In the genomic region with DNA sequence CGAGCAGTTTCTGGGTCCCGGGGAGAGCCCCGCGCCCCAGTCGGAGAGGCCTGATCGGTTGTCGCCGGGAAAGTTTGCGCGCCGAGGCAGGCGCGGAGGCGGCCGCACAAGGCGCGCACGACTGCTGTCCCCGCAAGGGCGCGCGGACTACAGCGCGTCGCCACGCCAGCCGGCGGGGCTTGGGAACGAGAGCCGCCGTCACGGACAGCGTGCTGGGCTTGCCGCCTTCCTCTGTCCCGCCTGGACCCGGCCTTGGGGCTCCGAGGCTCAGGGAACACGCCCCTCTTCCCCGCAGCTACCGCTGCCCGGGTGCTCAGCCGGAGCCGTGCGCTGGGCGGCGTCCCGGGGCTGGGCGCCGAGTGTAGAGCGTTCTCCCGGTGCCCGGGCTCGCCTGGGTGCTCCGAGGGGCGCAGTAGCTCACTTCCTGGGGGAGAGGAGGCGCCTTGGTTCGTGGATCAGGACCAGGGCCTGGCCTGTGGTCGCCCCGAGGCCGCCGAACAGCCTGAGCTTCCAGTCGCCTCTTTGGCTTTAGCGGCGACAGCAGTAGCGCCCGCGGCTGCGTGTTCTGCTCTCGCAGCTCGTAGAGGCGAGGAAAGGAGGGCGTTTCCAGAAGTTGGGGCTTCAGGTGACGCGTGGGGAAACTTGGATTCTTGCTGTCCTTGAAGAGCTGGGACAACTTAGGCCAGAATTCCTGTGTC, we compare ENCODE assay signal across 1 cellular context.
A peak's percentile ranks its signal among the peaks of the same experiment; 100 is the strongest.
TF ChIP-seq lines count a peak whose summit lies in the region.

No MANE protein-coding gene starts in this region.

TF ChIP-seq in HepG2, 621 proteins besides CTCF, POLR2A, EP300 and RAD21 (continued from another document and continues in another):
- TF ChIP-seq ELF4 (CRISPR knock-in tag; IDR thresholded peaks at IDR 0.05; ENCODE audit: borderline replicate concordance) (0 out of 2 replicates have a peak, but pooled peaks have one; percentile 46), RXRA (CRISPR knock-in tag; IDR thresholded peaks at IDR 0.05) (no peak), ZNF788 (CRISPR knock-in tag; IDR thresholded peaks at IDR 0.05; ENCODE audit: borderline replicate concordance) (peak; percentile 83), GZF1 (CRISPR knock-in tag; IDR thresholded peaks at IDR 0.05) (no peak), CENPX (CRISPR knock-in tag; IDR thresholded peaks at IDR 0.05) (no peak), STAT5B (CRISPR knock-in tag; IDR thresholded peaks at IDR 0.05) (no peak), AKAP8 (CRISPR knock-in tag; IDR thresholded peaks at IDR 0.05) (no peak), ZNF619 (CRISPR knock-in tag; IDR thresholded peaks at IDR 0.05) (no peak), HDAC6 (IDR thresholded peaks at IDR 0.05; ENCODE audit: low read depth, low read length) (no peak), SMARCC2 (IDR thresholded peaks at IDR 0.05) (no peak), ZFP37 (CRISPR knock-in tag; IDR thresholded peaks at IDR 0.05; ENCODE audit: borderline replicate concordance) (no peak), MED1 (CRISPR knock-in tag; IDR thresholded peaks at IDR 0.05) (peak; percentile 47), SNAPC2 (CRISPR knock-in tag; IDR thresholded peaks at IDR 0.05) (no peak), CCDC6 (CRISPR knock-in tag; IDR thresholded peaks at IDR 0.05) (peak; percentile 40; the same call in 1 of the 2 replicates), KLF12 (CRISPR knock-in tag; IDR thresholded peaks at IDR 0.05; ENCODE audit: borderline replicate concordance) (peak; percentile 77), LCORL (IDR thresholded peaks at IDR 0.05) (no peak), LCORL (CRISPR knock-in tag; IDR thresholded peaks at IDR 0.05) (no peak; the same call in 1 of the 2 replicates), RARG (CRISPR knock-in tag; IDR thresholded peaks at IDR 0.05; ENCODE audit: low read depth) (no peak), ZNF549 (CRISPR knock-in tag; IDR thresholded peaks at IDR 0.05) (no peak), PCBP1 (IDR thresholded peaks at IDR 0.05; ENCODE audit: borderline replicate concordance, low read depth, low read length) (no peak), ZNF101 (CRISPR knock-in tag; IDR thresholded peaks at IDR 0.05; ENCODE audit: borderline replicate concordance, low read depth) (no peak), ZBTB7B (CRISPR knock-in tag; IDR thresholded peaks at IDR 0.05) (peak; percentile 61; the same call in 1 of the 2 replicates), NR2F6 (IDR thresholded peaks at IDR 0.05) (no peak), NR2F6 (CRISPR knock-in tag; IDR thresholded peaks at IDR 0.05) (peak; percentile 6; the same call in 1 of the 2 replicates), ZMYM4 (CRISPR knock-in tag; IDR thresholded peaks at IDR 0.05) (peak; percentile 39; the same call in 1 of the 2 replicates), DNMT1 (CRISPR knock-in tag; IDR thresholded peaks at IDR 0.05) (no peak), FOSL2 (CRISPR knock-in tag; IDR thresholded peaks at IDR 0.05) (peak; percentile 19; the same call in 1 of the 2 replicates), ZBTB20 (CRISPR knock-in tag; IDR thresholded peaks at IDR 0.05; ENCODE audit: borderline replicate concordance, low read depth) (no peak), ZNF616 (CRISPR knock-in tag; IDR thresholded peaks at IDR 0.05; ENCODE audit: low read depth) (no peak), ZKSCAN8 (CRISPR knock-in tag; IDR thresholded peaks at IDR 0.05; ENCODE audit: borderline replicate concordance) (no peak), SP1 (IDR thresholded peaks at IDR 0.05) (no peak), SP1 (CRISPR knock-in tag; IDR thresholded peaks at IDR 0.05) (no peak)
- TF ChIP-seq, protein P1, sequence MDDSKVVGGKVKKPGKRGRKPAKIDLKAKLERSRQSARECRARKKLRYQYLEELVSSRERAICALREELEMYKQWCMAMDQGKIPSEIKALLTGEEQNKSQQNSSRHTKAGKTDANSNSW (CRISPR knock-in tag; IDR thresholded peaks at IDR 0.05; ENCODE audit: borderline replicate concordance) = no peak
- TF ChIP-seq, protein P2, sequence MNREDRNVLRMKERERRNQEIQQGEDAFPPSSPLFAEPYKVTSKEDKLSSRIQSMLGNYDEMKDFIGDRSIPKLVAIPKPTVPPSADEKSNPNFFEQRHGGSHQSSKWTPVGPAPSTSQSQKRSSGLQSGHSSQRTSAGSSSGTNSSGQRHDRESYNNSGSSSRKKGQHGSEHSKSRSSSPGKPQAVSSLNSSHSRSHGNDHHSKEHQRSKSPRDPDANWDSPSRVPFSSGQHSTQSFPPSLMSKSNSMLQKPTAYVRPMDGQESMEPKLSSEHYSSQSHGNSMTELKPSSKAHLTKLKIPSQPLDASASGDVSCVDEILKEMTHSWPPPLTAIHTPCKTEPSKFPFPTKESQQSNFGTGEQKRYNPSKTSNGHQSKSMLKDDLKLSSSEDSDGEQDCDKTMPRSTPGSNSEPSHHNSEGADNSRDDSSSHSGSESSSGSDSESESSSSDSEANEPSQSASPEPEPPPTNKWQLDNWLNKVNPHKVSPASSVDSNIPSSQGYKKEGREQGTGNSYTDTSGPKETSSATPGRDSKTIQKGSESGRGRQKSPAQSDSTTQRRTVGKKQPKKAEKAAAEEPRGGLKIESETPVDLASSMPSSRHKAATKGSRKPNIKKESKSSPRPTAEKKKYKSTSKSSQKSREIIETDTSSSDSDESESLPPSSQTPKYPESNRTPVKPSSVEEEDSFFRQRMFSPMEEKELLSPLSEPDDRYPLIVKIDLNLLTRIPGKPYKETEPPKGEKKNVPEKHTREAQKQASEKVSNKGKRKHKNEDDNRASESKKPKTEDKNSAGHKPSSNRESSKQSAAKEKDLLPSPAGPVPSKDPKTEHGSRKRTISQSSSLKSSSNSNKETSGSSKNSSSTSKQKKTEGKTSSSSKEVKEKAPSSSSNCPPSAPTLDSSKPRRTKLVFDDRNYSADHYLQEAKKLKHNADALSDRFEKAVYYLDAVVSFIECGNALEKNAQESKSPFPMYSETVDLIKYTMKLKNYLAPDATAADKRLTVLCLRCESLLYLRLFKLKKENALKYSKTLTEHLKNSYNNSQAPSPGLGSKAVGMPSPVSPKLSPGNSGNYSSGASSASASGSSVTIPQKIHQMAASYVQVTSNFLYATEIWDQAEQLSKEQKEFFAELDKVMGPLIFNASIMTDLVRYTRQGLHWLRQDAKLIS (CRISPR knock-in tag; IDR thresholded peaks at IDR 0.05) = no peak
- TF ChIP-seq, protein P3, sequence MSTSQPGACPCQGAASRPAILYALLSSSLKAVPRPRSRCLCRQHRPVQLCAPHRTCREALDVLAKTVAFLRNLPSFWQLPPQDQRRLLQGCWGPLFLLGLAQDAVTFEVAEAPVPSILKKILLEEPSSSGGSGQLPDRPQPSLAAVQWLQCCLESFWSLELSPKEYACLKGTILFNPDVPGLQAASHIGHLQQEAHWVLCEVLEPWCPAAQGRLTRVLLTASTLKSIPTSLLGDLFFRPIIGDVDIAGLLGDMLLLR (CRISPR knock-in tag; IDR thresholded peaks at IDR 0.05) = peak; percentile 70; the same call in 1 of the 2 replicates
- TF ChIP-seq, protein P4, sequence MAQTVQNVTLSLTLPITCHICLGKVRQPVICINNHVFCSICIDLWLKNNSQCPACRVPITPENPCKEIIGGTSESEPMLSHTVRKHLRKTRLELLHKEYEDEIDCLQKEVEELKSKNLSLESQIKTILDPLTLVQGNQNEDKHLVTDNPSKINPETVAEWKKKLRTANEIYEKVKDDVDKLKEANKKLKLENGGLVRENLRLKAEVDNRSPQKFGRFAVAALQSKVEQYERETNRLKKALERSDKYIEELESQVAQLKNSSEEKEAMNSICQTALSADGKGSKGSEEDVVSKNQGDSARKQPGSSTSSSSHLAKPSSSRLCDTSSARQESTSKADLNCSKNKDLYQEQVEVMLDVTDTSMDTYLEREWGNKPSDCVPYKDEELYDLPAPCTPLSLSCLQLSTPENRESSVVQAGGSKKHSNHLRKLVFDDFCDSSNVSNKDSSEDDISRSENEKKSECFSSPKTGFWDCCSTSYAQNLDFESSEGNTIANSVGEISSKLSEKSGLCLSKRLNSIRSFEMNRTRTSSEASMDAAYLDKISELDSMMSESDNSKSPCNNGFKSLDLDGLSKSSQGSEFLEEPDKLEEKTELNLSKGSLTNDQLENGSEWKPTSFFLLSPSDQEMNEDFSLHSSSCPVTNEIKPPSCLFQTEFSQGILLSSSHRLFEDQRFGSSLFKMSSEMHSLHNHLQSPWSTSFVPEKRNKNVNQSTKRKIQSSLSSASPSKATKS (CRISPR knock-in tag; IDR thresholded peaks at IDR 0.05) = no peak
- TF ChIP-seq, protein P5, sequence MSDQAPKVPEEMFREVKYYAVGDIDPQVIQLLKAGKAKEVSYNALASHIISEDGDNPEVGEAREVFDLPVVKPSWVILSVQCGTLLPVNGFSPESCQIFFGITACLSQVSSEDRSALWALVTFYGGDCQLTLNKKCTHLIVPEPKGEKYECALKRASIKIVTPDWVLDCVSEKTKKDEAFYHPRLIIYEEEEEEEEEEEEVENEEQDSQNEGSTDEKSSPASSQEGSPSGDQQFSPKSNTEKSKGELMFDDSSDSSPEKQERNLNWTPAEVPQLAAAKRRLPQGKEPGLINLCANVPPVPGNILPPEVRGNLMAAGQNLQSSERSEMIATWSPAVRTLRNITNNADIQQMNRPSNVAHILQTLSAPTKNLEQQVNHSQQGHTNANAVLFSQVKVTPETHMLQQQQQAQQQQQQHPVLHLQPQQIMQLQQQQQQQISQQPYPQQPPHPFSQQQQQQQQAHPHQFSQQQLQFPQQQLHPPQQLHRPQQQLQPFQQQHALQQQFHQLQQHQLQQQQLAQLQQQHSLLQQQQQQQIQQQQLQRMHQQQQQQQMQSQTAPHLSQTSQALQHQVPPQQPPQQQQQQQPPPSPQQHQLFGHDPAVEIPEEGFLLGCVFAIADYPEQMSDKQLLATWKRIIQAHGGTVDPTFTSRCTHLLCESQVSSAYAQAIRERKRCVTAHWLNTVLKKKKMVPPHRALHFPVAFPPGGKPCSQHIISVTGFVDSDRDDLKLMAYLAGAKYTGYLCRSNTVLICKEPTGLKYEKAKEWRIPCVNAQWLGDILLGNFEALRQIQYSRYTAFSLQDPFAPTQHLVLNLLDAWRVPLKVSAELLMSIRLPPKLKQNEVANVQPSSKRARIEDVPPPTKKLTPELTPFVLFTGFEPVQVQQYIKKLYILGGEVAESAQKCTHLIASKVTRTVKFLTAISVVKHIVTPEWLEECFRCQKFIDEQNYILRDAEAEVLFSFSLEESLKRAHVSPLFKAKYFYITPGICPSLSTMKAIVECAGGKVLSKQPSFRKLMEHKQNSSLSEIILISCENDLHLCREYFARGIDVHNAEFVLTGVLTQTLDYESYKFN (CRISPR knock-in tag; conservative IDR thresholded peaks at IDR 0.05) = 0 out of 2 replicates have a peak, but pooled peaks have one; percentile 1
- TF ChIP-seq, protein P6, sequence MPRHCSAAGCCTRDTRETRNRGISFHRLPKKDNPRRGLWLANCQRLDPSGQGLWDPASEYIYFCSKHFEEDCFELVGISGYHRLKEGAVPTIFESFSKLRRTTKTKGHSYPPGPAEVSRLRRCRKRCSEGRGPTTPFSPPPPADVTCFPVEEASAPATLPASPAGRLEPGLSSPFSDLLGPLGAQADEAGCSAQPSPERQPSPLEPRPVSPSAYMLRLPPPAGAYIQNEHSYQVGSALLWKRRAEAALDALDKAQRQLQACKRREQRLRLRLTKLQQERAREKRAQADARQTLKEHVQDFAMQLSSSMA (CRISPR knock-in tag; IDR thresholded peaks at IDR 0.05) = no peak
- TF ChIP-seq, protein P7, sequence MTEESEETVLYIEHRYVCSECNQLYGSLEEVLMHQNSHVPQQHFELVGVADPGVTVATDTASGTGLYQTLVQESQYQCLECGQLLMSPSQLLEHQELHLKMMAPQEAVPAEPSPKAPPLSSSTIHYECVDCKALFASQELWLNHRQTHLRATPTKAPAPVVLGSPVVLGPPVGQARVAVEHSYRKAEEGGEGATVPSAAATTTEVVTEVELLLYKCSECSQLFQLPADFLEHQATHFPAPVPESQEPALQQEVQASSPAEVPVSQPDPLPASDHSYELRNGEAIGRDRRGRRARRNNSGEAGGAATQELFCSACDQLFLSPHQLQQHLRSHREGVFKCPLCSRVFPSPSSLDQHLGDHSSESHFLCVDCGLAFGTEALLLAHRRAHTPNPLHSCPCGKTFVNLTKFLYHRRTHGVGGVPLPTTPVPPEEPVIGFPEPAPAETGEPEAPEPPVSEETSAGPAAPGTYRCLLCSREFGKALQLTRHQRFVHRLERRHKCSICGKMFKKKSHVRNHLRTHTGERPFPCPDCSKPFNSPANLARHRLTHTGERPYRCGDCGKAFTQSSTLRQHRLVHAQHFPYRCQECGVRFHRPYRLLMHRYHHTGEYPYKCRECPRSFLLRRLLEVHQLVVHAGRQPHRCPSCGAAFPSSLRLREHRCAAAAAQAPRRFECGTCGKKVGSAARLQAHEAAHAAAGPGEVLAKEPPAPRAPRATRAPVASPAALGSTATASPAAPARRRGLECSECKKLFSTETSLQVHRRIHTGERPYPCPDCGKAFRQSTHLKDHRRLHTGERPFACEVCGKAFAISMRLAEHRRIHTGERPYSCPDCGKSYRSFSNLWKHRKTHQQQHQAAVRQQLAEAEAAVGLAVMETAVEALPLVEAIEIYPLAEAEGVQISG (CRISPR knock-in tag; IDR thresholded peaks at IDR 0.05) = no peak
- TF ChIP-seq, protein P8, sequence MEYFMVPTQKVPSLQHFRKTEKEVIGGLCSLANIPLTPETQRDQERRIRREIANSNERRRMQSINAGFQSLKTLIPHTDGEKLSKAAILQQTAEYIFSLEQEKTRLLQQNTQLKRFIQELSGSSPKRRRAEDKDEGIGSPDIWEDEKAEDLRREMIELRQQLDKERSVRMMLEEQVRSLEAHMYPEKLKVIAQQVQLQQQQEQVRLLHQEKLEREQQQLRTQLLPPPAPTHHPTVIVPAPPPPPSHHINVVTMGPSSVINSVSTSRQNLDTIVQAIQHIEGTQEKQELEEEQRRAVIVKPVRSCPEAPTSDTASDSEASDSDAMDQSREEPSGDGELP (IDR thresholded peaks at IDR 0.05; ENCODE audit: borderline replicate concordance, low read depth) = no peak
- TF ChIP-seq, protein P9, sequence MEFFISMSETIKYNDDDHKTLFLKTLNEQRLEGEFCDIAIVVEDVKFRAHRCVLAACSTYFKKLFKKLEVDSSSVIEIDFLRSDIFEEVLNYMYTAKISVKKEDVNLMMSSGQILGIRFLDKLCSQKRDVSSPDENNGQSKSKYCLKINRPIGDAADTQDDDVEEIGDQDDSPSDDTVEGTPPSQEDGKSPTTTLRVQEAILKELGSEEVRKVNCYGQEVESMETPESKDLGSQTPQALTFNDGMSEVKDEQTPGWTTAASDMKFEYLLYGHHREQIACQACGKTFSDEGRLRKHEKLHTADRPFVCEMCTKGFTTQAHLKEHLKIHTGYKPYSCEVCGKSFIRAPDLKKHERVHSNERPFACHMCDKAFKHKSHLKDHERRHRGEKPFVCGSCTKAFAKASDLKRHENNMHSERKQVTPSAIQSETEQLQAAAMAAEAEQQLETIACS (CRISPR knock-in tag; IDR thresholded peaks at IDR 0.05) = 0 out of 2 replicates have a peak, but pooled peaks have one; percentile 43
- TF ChIP-seq, protein P10, sequence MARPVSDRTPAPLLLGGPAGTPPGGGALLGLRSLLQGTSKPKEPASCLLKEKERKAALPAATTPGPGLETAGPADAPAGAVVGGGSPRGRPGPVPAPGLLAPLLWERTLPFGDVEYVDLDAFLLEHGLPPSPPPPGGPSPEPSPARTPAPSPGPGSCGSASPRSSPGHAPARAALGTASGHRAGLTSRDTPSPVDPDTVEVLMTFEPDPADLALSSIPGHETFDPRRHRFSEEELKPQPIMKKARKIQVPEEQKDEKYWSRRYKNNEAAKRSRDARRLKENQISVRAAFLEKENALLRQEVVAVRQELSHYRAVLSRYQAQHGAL (CRISPR knock-in tag; IDR thresholded peaks at IDR 0.05; ENCODE audit: not compliant biosample characterization) = no peak
